In genomic region chr11:19661827-19662226, GRCh38 we compare ENCODE assay signal across 34 cellular contexts. TPM values are rescaled to one million over a fixed set of nuclear protein-coding genes. Genes with fewer than 3 reads are reported as not detected.
"Had no signal": no experiment of that assay in that cellular context is flagged by ENCODE, and none has a peak within 500 bp of the region (broad histone marks: within the 10 kb centered on the region; RNA-seq: fewer than 3 reads in every experiment).

No MANE protein-coding gene starts in this region.

- H3K9me3 ChIP-seq: adrenal gland, body of pancreas, breast epithelium had no signal

- DNase-seq: activated B cell treated with CpG ODN at 0.5 μM for 24 hours; activated CD4-positive, alpha-beta memory T cell treated with anti-CD3 and anti-CD28 coated beads for 36 hours; activated CD4-positive, alpha-beta T cell treated with anti-CD3 and anti-CD28 coated beads for 4 hours; activated CD4-positive, alpha-beta T cell treated with anti-CD3 and anti-CD28 coated beads, Interleukin-2, amount 10 ng/mL, durations not matched to agents 24 days and 14 days; activated CD4-positive, alpha-beta T cell treated with anti-CD3 and anti-CD28 coated beads, Interleukin-2, amount 50 U/mL, for 1 hour; activated CD4-positive, alpha-beta T cell treated with anti-CD3 and anti-CD28 coated beads, Interleukin-2, amount 50 U/mL, for 4 hours; activated CD4-positive, CD25-positive, alpha-beta regulatory T cell treated with anti-CD3 and anti-CD28 coated beads, Interleukin-2, amount 50 U/mL, for 72 hours; activated CD8-positive, alpha-beta memory T cell treated with anti-CD3 and anti-CD28 coated beads, Interleukin-2, amount 50 U/mL, for 4 hours; activated CD8-positive, alpha-beta T cell treated with anti-CD3 and anti-CD28 coated beads for 36 hours; activated effector memory CD4-positive, alpha-beta T cell treated with anti-CD3 and anti-CD28 coated beads, Interleukin-2, amount 50 U/mL, for 16 hours; activated gamma-delta T cell treated with Interleukin-2 at 50 U/mL for 16 hours; activated naive CD4-positive, alpha-beta T cell; activated naive CD4-positive, alpha-beta T cell treated with anti-CD3 and anti-CD28 coated beads for 36 hours; activated naive CD4-positive, alpha-beta T cell treated with anti-CD3 and anti-CD28 coated beads, Interleukin-2, amount 50 U/mL, for 16 hours; activated naive CD8-positive, alpha-beta T cell treated with anti-CD3 and anti-CD28 coated beads for 36 hours; activated T-cell treated with anti-CD3 and anti-CD28 coated beads for 4 hours; activated T-cell treated with anti-CD3 and anti-CD28 coated beads, Interleukin-2, amount 50 U/mL, for 1 hour; activated T-cell treated with anti-CD3 and anti-CD28 coated beads, Interleukin-2, amount 50 U/mL, for 4 hours; activated T-cell treated with anti-CD3 and anti-CD28 coated beads, Interleukin-2, amount 50 U/mL, for 72 hours; adrenal gland; amniotic stem cell; aorta; body of pancreas; brain microvascular endothelial cell; central memory CD4-positive, alpha-beta T cell; T-helper 1 cell; T-helper 2 cell; T-helper 9 cell had no signal

- H3K27me3 ChIP-seq: adrenal gland, body of pancreas, brain microvascular endothelial cell, breast epithelium had no signal

- FAIRE-seq: astrocyte, TTC549 had no signal

- H3K4me3 ChIP-seq: adrenal gland, body of pancreas, breast epithelium had no signal

- H3K4me1 ChIP-seq: adrenal gland, body of pancreas, breast epithelium had no signal

- H3K36me3 ChIP-seq: adrenal gland, brain microvascular endothelial cell, breast epithelium had no signal

- H3K27ac ChIP-seq: adrenal gland, body of pancreas, brain microvascular endothelial cell, breast epithelium, VCaP had no signal

- ATAC-seq: activated CD8-positive, alpha-beta T cell treated with anti-CD3 and anti-CD28 coated beads for 36 hours; activated naive CD4-positive, alpha-beta T cell treated with anti-CD3 and anti-CD28 coated beads, Interleukin-2, amount 50 U/mL, for 72 hours; activated T-cell treated with anti-CD3 and anti-CD28 coated beads, Interleukin-2, amount 50 U/mL, for 4 hours; activated T-cell treated with anti-CD3 and anti-CD28 coated beads, Interleukin-2, amount 50 U/mL, for 72 hours; activated T-helper 17 cell treated with anti-CD3 and anti-CD28 coated beads, Interleukin-2, amount 50 U/mL, for 72 hours; body of pancreas had no signal

RNA-seq across cellular contexts. Expression of gene NAV2, which starts 50.8 kb away (rescaled TPM):
- total RNA-seq: activated CD4-positive, alpha-beta T cell treated with anti-CD3 and anti-CD28 coated beads, Interleukin-2, amount 10 ng/mL, durations not matched to agents 24 days and 14 days had no signal
